ENCODE assay signal across 8 cellular contexts in genomic region chr10:18650618-18651017, GRCh38. TPM values are rescaled to one million over a fixed set of nuclear protein-coding genes. Genes with fewer than 3 reads are reported as not detected.
DNase-seq lines count a peak whose midpoint lies in the region; ATAC-seq and TF ChIP-seq lines count a peak whose summit lies in the region.

No MANE protein-coding gene starts in this region.

- no peak for DNase-seq in activated T-cell treated with anti-CD3 and anti-CD28 coated beads, Interleukin-2, amount 50 U/mL, for 72 hours
- DNase-seq in activated T-cell treated with anti-CD3 and anti-CD28 coated beads for 4 hours (no peak), left lung (no peak), type B pancreatic cell (ENCODE audit: extremely low spot score, unreplicated experiment) (no peak), cerebellar nuclear complex (lab: John Stamatoyannopoulos, UW) (no peak), midbrain (lab: John Stamatoyannopoulos, UW) (no peak), HCEC 1CT (no peak)
- DNase-seq in activated naive CD8-positive, alpha-beta T cell treated with anti-CD3 and anti-CD28 coated beads, Interleukin-2, amount 10 ng/mL, durations not matched to agents 7 days and 5 days, result no peak

- peaks cover 0 to 3% of the 10 kb centered on the region in 2 donors for H3K36me3 Mint-ChIP-seq in activated T-cell treated with anti-CD3 and anti-CD28 coated beads, Interleukin-2, amount 50 U/mL, for 72 hours (ENCODE audit: insufficient read depth in 2 of 2)
- peaks cover 11% of the 10 kb centered on the region for H3K36me3 Mint-ChIP-seq in activated naive CD8-positive, alpha-beta T cell treated with anti-CD3 and anti-CD28 coated beads, Interleukin-2, amount 10 ng/mL, durations not matched to agents 7 days and 5 days
- H3K36me3 Mint-ChIP-seq in type B pancreatic cell, result no peaks in the 10 kb centered on the region

- peak overlapping the region; percentile 37 to 62 for H3K4me3 ChIP-seq in left lung

- peak overlapping the region; percentile 98 for H3K27ac Mint-ChIP-seq in activated T-cell treated with anti-CD3 and anti-CD28 coated beads, Interleukin-2, amount 50 U/mL, for 72 hours
- H3K27ac Mint-ChIP-seq in activated naive CD8-positive, alpha-beta T cell treated with anti-CD3 and anti-CD28 coated beads, Interleukin-2, amount 10 ng/mL, durations not matched to agents 7 days and 5 days, result peak overlapping the region; percentile 95
- H3K27ac Mint-ChIP-seq in type B pancreatic cell, result peak overlapping the region; percentile 94

- H3K27me3 ChIP-seq in left lung, result no peaks in the 10 kb centered on the region

- POLR2A ChIA-PET in activated naive CD8-positive, alpha-beta T cell treated with anti-CD3 and anti-CD28 coated beads, Interleukin-2, amount 10 ng/mL, durations not matched to agents 7 days and 5 days (lab: Charles Lee), result interaction anchor here (2.8 kb wide), 1 partner anchor 9 kb away, joined by 25 read pairs; the partner anchor contains the start of gene ARL5B

- no peaks in the 10 kb centered on the region for H3K9me3 ChIP-seq in left lung

- H3K27ac ChIP-seq in left lung, result peak overlapping the region; percentile 85 to 88

- intact Hi-C loops in left lung (cut with DNase I), result no loop called here

- H3K4me3 Mint-ChIP-seq in activated T-cell treated with anti-CD3 and anti-CD28 coated beads, Interleukin-2, amount 50 U/mL, for 72 hours, result peak overlapping the region; percentile 81 to 99
- peak overlapping the region; percentile 96 for H3K4me3 Mint-ChIP-seq in activated naive CD8-positive, alpha-beta T cell treated with anti-CD3 and anti-CD28 coated beads, Interleukin-2, amount 10 ng/mL, durations not matched to agents 7 days and 5 days
- peak overlapping the region; percentile 98 for H3K4me3 Mint-ChIP-seq in type B pancreatic cell

- peaks cover 40% of the 10 kb centered on the region for H3K4me1 Mint-ChIP-seq in activated T-cell treated with anti-CD3 and anti-CD28 coated beads, Interleukin-2, amount 50 U/mL, for 72 hours (ENCODE audit: low read depth)
- peaks cover 31% of the 10 kb centered on the region for H3K4me1 Mint-ChIP-seq in activated naive CD8-positive, alpha-beta T cell treated with anti-CD3 and anti-CD28 coated beads, Interleukin-2, amount 10 ng/mL, durations not matched to agents 7 days and 5 days
- peaks cover 16% of the 10 kb centered on the region for H3K4me1 Mint-ChIP-seq in type B pancreatic cell (ENCODE audit: unreplicated experiment)

- TF ChIP-seq CTCF in left lung (IDR thresholded peaks at IDR 0.05) (no peak), type B pancreatic cell (conservative IDR thresholded peaks at IDR 0.05) (no peak)

- no peaks in the 10 kb centered on the region for H3K27me3 Mint-ChIP-seq in activated T-cell treated with anti-CD3 and anti-CD28 coated beads, Interleukin-2, amount 50 U/mL, for 72 hours (ENCODE audit: low read depth)
- no peaks in the 10 kb centered on the region for H3K27me3 Mint-ChIP-seq in activated naive CD8-positive, alpha-beta T cell treated with anti-CD3 and anti-CD28 coated beads, Interleukin-2, amount 10 ng/mL, durations not matched to agents 7 days and 5 days
- H3K27me3 Mint-ChIP-seq in type B pancreatic cell, result no peaks in the 10 kb centered on the region

- H3K9me3 Mint-ChIP-seq in activated T-cell treated with anti-CD3 and anti-CD28 coated beads, Interleukin-2, amount 50 U/mL, for 72 hours, result no peaks in the 10 kb centered on the region
- H3K9me3 Mint-ChIP-seq in activated naive CD8-positive, alpha-beta T cell treated with anti-CD3 and anti-CD28 coated beads, Interleukin-2, amount 10 ng/mL, durations not matched to agents 7 days and 5 days, result no peaks in the 10 kb centered on the region
- no peaks in the 10 kb centered on the region for H3K9me3 Mint-ChIP-seq in type B pancreatic cell

- H3K4me1 ChIP-seq in left lung, result peaks cover 0 to 31% of the 10 kb centered on the region in 2 donors

- no peak for ATAC-seq in activated T-cell treated with anti-CD3 and anti-CD28 coated beads, Interleukin-2, amount 50 U/mL, for 72 hours (replicated peaks in 1 of 2)
- no peak for ATAC-seq in activated naive CD8-positive, alpha-beta T cell treated with anti-CD3 and anti-CD28 coated beads, Interleukin-2, amount 10 ng/mL, durations not matched to agents 7 days and 5 days (ENCODE audit: low read depth)
- ATAC-seq in left lung, result peak; percentile 29

- H3K36me3 ChIP-seq in left lung, result peaks cover 0 to 22% of the 10 kb centered on the region in 2 donors

RNA-seq across cellular contexts. Expression of gene NSUN6, which starts 0.8 kb away (rescaled TPM):
- 10 to 100 TPM; 22.4 to 23.8 TPM for total RNA-seq in activated T-cell treated with anti-CD3 and anti-CD28 coated beads, Interleukin-2, amount 50 U/mL, for 72 hours
- 10 to 100 TPM; 23.2 to 26.5 TPM for total RNA-seq in activated naive CD8-positive, alpha-beta T cell treated with anti-CD3 and anti-CD28 coated beads, Interleukin-2, amount 10 ng/mL, durations not matched to agents 7 days and 5 days
- total RNA-seq in left lung (10 to 100 TPM in 1 of 2 donors, 1 to 10 TPM in 1; 8.1 to 11.6 TPM), type B pancreatic cell (ENCODE audit: low replicate concordance) (10.6 and 14.3 TPM in 2 replicates)

RNA-seq across cellular contexts. Expression of gene ARL5B, which starts 8.6 kb away (rescaled TPM):
- 10 to 100 TPM; 17.5 to 18.5 TPM for total RNA-seq in activated T-cell treated with anti-CD3 and anti-CD28 coated beads, Interleukin-2, amount 50 U/mL, for 72 hours
- 10 to 100 TPM; 10.8 to 11.8 TPM for total RNA-seq in activated naive CD8-positive, alpha-beta T cell treated with anti-CD3 and anti-CD28 coated beads, Interleukin-2, amount 10 ng/mL, durations not matched to agents 7 days and 5 days
- total RNA-seq in left lung (10 to 100 TPM; 15.1 to 15.7 TPM), type B pancreatic cell (ENCODE audit: low replicate concordance) (34.9 and 38.0 TPM in 2 replicates)
